In the genomic region with DNA sequence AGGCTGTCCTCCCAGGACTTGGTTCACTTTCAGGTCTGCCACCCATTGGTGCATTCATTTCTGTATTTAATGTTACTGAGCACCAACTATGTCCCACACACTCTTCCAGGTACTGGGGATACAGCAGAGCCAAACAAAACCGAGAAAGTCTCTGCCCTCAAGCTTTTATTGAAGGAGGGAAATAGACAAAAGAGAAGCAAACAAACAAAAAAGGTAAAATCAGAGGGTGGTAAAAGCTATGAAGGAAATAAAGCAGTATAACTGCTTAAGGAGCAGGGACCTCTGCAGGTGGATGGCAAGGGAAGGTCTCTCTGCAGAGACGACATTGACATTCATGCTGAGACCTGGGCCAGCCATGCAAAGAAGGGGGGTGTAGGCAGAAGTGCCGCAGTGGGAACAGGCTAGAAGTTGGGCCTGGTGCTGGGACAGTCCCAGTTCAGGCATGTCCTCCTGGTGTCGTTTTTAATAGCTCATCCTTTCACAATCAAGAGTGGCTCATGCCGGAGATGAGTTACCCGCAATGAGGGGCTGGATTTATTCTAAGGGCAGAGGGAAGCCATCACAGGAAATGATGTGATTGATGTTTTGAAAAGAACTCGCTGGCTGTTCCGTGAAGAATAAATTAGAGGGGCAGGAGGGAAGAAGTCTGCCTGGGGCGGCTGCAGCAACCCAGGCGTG, we compare ENCODE assay signal across 8 cellular contexts.
DNase-seq lines count a peak whose midpoint lies in the region; ATAC-seq and TF ChIP-seq lines count a peak whose summit lies in the region.

No MANE protein-coding gene starts in this region.

- no peaks in the 10 kb centered on the region for H3K36me3 ChIP-seq in heart right ventricle
- H3K36me3 ChIP-seq in gastrocnemius medialis: no peaks in the 10 kb centered on the region

- no peak for TF ChIP-seq POLR2A in gastrocnemius medialis (IDR thresholded peaks at IDR 0.05)

- ATAC-seq in HG02763 (IDR thresholded peaks at IDR 0.05; ENCODE audit: unreplicated experiment): peak; percentile 22
- peak; percentile 1 to 28 (median 20) for ATAC-seq in heart right ventricle
- ATAC-seq in gastrocnemius medialis: peak; percentile 76 to 91

- TF ChIP-seq CTCF in GM13976 (IDR thresholded peaks at IDR 0.05; ENCODE audit: borderline replicate concordance, control extremely low read depth, extremely low read depth, insufficient read depth, missing control alignments): no peak
- TF ChIP-seq CTCF in heart right ventricle (IDR thresholded peaks at IDR 0.05): no peak
- no peak for TF ChIP-seq CTCF in gastrocnemius medialis (IDR thresholded peaks at IDR 0.05 in 4 of 5, conservative IDR thresholded peaks at IDR 0.05 in 1 of 5)

- H3K4me3 ChIP-seq in heart right ventricle (peak overlapping the region in 9 of 10 donors; percentile 19 to 57 (median 49)), gastrocnemius medialis (peak overlapping the region; percentile 50 to 62 (median 58))

- WGBS in heart right ventricle, 2 donors: 10 to 13% methylated on average over 10 of the region's 10 CpGs

- intact Hi-C loops in heart right ventricle (cut with DNase I): loop anchor here in 8 of 10 donors (2.0 to 5.0 kb wide), 6 partner anchors 37 to 87 kb away; a partner anchor contains a TSS
- intact Hi-C loops in gastrocnemius medialis (cut with DNase I; ENCODE audit: low total_unique reads): loop anchor here (1.0 to 2.0 kb wide), 4 partner anchors 37 to 87 kb away; no protein-coding TSS in a partner anchor

- peak overlapping the region; percentile 84 to 99 (median 97) for H3K27ac ChIP-seq in heart right ventricle
- peak overlapping the region; percentile 96 to 99 (median 97) for H3K27ac ChIP-seq in gastrocnemius medialis

- peaks cover 21 to 79% (median 54%) of the 10 kb centered on the region in 9 donors for H3K4me1 ChIP-seq in heart right ventricle
- H3K4me1 ChIP-seq in gastrocnemius medialis: peaks cover 46 to 47% of the 10 kb centered on the region in 2 donors

- peak; percentile 63 for DNase-seq in GM13976 (ENCODE audit: low spot score)
- DNase-seq in OCI-M1 (lab: John Stamatoyannopoulos, UW): peak; percentile 52
- peak; percentile 84 for DNase-seq in activated effector memory CD4-positive, alpha-beta T cell treated with anti-CD3 and anti-CD28 coated beads, Interleukin-2, amount 50 U/mL, for 16 hours
- peak in 1 of 2 donors; percentile 41 for DNase-seq in heart right ventricle
- DNase-seq in gastrocnemius medialis: peak; percentile 57 to 81
- no peak for DNase-seq in HPDE6-E6E7 (ENCODE audit: extremely low spot score)
- DNase-seq in ureter (ENCODE audit: low spot score): no peak

- H3K27me3 ChIP-seq in heart right ventricle (no peaks in the 10 kb centered on the region), gastrocnemius medialis (no peaks in the 10 kb centered on the region)

- in situ Hi-C loops in GM13976 (cut with MboI; ENCODE audit: low sequenced_read_pairs, unreplicated experiment) (loop anchor here (5.0 kb wide), 1 partner anchor 87 kb away; no protein-coding TSS in a partner anchor), gastrocnemius medialis (cut with MboI; ENCODE audit: low sequenced_read_pairs in 4 of 4) (no loop called here)

- H3K9me3 ChIP-seq in heart right ventricle: no peaks in the 10 kb centered on the region
- no peaks in the 10 kb centered on the region for H3K9me3 ChIP-seq in gastrocnemius medialis

Comparison
In these comparisons a context has a peak if more than half of its experiments do, and no peak if none do; other contexts are left out.
1. DNase-seq: peak in GM13976 (single experiment), OCI-M1 (single experiment), activated effector memory CD4-positive, alpha-beta T cell treated with anti-CD3 and anti-CD28 coated beads, Interleukin-2, amount 50 U/mL, for 16 hours (single experiment) and gastrocnemius medialis (2 of 2); none in HPDE6-E6E7 (single experiment) and ureter (single experiment).
2. ATAC-seq: peak in every context shown above with its lines; median percentile 84 in gastrocnemius medialis; 22 in HG02763; 20 in heart right ventricle.